ENCODE assay signal across 8 cellular contexts in the genomic region with DNA sequence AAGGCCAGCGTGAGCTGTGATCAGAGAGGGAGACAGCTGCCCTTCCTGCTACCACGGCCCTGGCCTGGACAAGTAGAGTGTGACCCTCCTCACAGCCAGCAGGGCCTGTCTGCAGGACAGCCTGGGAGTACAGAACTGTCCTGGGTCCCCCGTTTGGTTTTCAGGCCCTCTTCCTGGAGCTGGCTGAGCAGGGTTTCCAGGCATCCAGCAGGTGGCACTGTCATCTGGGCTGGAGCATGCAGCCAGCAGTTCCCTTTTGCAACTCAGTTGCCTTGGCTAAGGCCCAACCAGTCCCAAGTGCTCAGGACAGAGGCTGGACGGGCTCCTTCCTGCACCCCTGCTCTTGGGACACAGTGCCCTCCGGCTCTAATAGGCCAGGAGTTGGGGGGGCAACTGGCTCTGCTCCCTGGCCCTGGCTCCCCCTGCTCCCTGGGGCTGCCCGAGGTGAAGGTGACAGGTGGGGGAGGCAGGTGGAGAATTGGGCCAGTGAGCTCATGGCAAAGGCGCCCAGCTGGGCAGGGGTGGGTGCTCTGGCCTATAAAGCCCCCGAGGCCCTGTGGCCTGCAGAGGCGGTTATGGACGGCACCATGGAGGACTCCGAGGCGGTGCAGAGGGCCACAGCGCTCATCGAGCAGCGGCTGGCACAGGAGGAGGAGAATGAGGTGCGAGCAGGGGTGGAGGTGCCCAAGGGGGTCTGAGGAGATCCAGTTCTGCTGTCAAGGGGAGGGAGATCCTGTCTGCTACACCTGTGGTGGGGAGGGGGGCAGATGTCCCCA. TPM values are rescaled to one million over a fixed set of nuclear protein-coding genes. Genes with fewer than 3 reads are reported as not detected.
A peak's percentile ranks its signal among the peaks of the same experiment; 100 is the strongest.
DNase-seq lines count a peak whose midpoint lies in the region; ATAC-seq and TF ChIP-seq lines count a peak whose summit lies in the region.

A gene with protein sequence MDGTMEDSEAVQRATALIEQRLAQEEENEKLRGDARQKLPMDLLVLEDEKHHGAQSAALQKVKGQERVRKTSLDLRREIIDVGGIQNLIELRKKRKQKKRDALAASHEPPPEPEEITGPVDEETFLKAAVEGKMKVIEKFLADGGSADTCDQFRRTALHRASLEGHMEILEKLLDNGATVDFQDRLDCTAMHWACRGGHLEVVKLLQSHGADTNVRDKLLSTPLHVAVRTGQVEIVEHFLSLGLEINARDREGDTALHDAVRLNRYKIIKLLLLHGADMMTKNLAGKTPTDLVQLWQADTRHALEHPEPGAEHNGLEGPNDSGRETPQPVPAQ (plus strand): TSS at position 566 of the 776 bp plus-strand sequence. CDS start 10 bp downstream, at position 576.

- in situ Hi-C loops in SK-MEL-5 (cut with HindIII; ENCODE audit: low pct_unique_long_range_greater_than_20kb, low sequenced_read_pairs) = no loop called here

- H3K27me3 ChIP-seq in vagina = no peaks in the 10 kb centered on the region

- TF ChIP-seq POLR2A in vagina (IDR thresholded peaks at IDR 0.05) = no peak

- no peaks in the 10 kb centered on the region for H3K27me3 Mint-ChIP-seq in activated naive CD8-positive, alpha-beta T cell treated with anti-CD3 and anti-CD28 coated beads for 36 hours
- no peaks in the 10 kb centered on the region for H3K27me3 Mint-ChIP-seq in progenitor cell of endocrine pancreas

- H3K9me3 ChIP-seq in vagina = no peaks in the 10 kb centered on the region

- intact Hi-C loops in Right ventricle myocardium inferior (cut with DNase I) = loop anchor here (1.0 kb wide), 1 partner anchor 40 kb away; no protein-coding TSS in a partner anchor
- intact Hi-C loops in vagina (cut with DNase I) = loop anchor here (5.0 kb wide), 1 partner anchor 40 kb away; no protein-coding TSS in a partner anchor

- H3K4me3 Mint-ChIP-seq in activated naive CD8-positive, alpha-beta T cell treated with anti-CD3 and anti-CD28 coated beads for 36 hours = no peak within 1 kb of the TSS
- H3K4me3 Mint-ChIP-seq in progenitor cell of endocrine pancreas (ENCODE audit: low read depth) = no peak within 1 kb of the TSS

- H3K4me1 ChIP-seq in vagina = peaks cover 41% of the 10 kb centered on the region

- TF ChIP-seq CTCF in progenitor cell of endocrine pancreas (IDR thresholded peaks at IDR 0.05; ENCODE audit: unreplicated experiment) (peak; percentile 83), vagina (IDR thresholded peaks at IDR 0.05) (peak; percentile 36 to 84 (median 79))

- DNase-seq in NK-92 treated with Interleukin-12 subunit alpha and Interleukin-12 subunit beta, amount 100 ng/mL, for 24 hours (lab: John Stamatoyannopoulos, UW) = peak; percentile 44
- DNase-seq in NK-92 (lab: John Stamatoyannopoulos, UW; ENCODE audit: unreplicated experiment) (no peak), HUDEP-2 (lab: John Stamatoyannopoulos, UW; ENCODE audit: unreplicated experiment in 76 of 76) (peak in 72 of 76 experiments; percentile 13 to 84 (median 68)), SK-MEL-5 (ENCODE audit: low read depth, low spot score) (peak; percentile 76), Right ventricle myocardium inferior (ENCODE audit: missing footprints) (peak; percentile 85), progenitor cell of endocrine pancreas (ENCODE audit: low spot score, unreplicated experiment) (peak; percentile 55), vagina (ENCODE audit: extremely low spot score in 2 of 2) (no peak)
- peak; percentile 57 for DNase-seq in activated naive CD8-positive, alpha-beta T cell treated with anti-CD3 and anti-CD28 coated beads for 36 hours

- peaks cover 0 to 25% of the 10 kb centered on the region in 2 donors for H3K36me3 ChIP-seq in vagina

- H3K4me3 ChIP-seq in vagina = no peak within 1 kb of the TSS

- H3K27ac ChIP-seq in vagina = peak within 1 kb of the TSS; percentile 57

- H3K9me3 Mint-ChIP-seq in activated naive CD8-positive, alpha-beta T cell treated with anti-CD3 and anti-CD28 coated beads for 36 hours = no peaks in the 10 kb centered on the region
- no peaks in the 10 kb centered on the region for H3K9me3 Mint-ChIP-seq in progenitor cell of endocrine pancreas (ENCODE audit: low read depth)

- no peak within 1 kb of the TSS for H3K27ac Mint-ChIP-seq in activated naive CD8-positive, alpha-beta T cell treated with anti-CD3 and anti-CD28 coated beads for 36 hours
- no peak within 1 kb of the TSS for H3K27ac Mint-ChIP-seq in progenitor cell of endocrine pancreas

- ATAC-seq in Right ventricle myocardium inferior = peak; percentile 70

- H3K4me1 Mint-ChIP-seq in activated naive CD8-positive, alpha-beta T cell treated with anti-CD3 and anti-CD28 coated beads for 36 hours = peaks cover 2% of the 10 kb centered on the region
- H3K4me1 Mint-ChIP-seq in progenitor cell of endocrine pancreas (ENCODE audit: low read depth) = no peaks in the 10 kb centered on the region

- H3K36me3 Mint-ChIP-seq in activated naive CD8-positive, alpha-beta T cell treated with anti-CD3 and anti-CD28 coated beads for 36 hours = no peaks in the 10 kb centered on the region
- no peaks in the 10 kb centered on the region for H3K36me3 Mint-ChIP-seq in progenitor cell of endocrine pancreas (ENCODE audit: insufficient read depth)

RNA-seq across cellular contexts. Expression of the gene that starts here (rescaled TPM):
- not detected in 2 replicates for total RNA-seq in SK-MEL-5 (2014; rRNA removed; shearing (Covaris generic))
- polyA plus RNA-seq in SK-MEL-5 (2015; cell fraction: cytosol; rRNA removed) = not detected in 2 replicates
- polyA plus RNA-seq in SK-MEL-5 (2015; cell fraction: nucleus; rRNA removed) = 1.0 and 3.0 TPM in 2 replicates
- total RNA-seq in activated naive CD8-positive, alpha-beta T cell treated with anti-CD3 and anti-CD28 coated beads for 36 hours = not detected
- total RNA-seq in Right ventricle myocardium inferior (418 TPM), progenitor cell of endocrine pancreas (not detected in 2 replicates), vagina (not detected)

Comparison
In these comparisons a context has a peak if more than half of its experiments do, and no peak if none do; other contexts are left out.
1. RNA of the gene that starts here (total RNA-seq): 418 TPM in Right ventricle myocardium inferior (single experiment); not detected in activated naive CD8-positive, alpha-beta T cell treated with anti-CD3 and anti-CD28 coated beads for 36 hours, not detected in SK-MEL-5, not detected in progenitor cell of endocrine pancreas and not detected in vagina (single experiment); every median in the first group is over 100 times any median in the second.
2. DNase-seq: peak in NK-92 treated with Interleukin-12 subunit alpha and Interleukin-12 subunit beta, amount 100 ng/mL, for 24 hours (single experiment), HUDEP-2 (72 of 76), SK-MEL-5 (single experiment) and Right ventricle myocardium inferior (single experiment); none in NK-92 (single experiment) and vagina (0 of 2).
3. Peak in DNase-seq in activated naive CD8-positive, alpha-beta T cell treated with anti-CD3 and anti-CD28 coated beads for 36 hours; RNA of the gene not detected or under 1 TPM.
4. Peak in DNase-seq in progenitor cell of endocrine pancreas; RNA of the gene not detected or under 1 TPM.